ENCODE assay signal across 1 cellular context in genomic region chr16:59356709-59357108, GRCh38.
TF ChIP-seq lines count a peak whose summit lies in the region.

No MANE protein-coding gene starts in this region.

TF ChIP-seq in GM23338, 12 proteins besides CTCF, POLR2A, EP300 and RAD21 (continued from another document):
- TF ChIP-seq ZNF462 (CRISPR knock-in tag; IDR thresholded peaks at IDR 0.05) (no peak), STAT1 (IDR thresholded peaks at IDR 0.05; ENCODE audit: unreplicated experiment) (no peak), JUNB (IDR thresholded peaks at IDR 0.05; ENCODE audit: unreplicated experiment) (no peak), ETS1 (IDR thresholded peaks at IDR 0.05) (no peak), POLR2AphosphoS5 (IDR thresholded peaks at IDR 0.05; ENCODE audit: low read depth) (no peak), REST (IDR thresholded peaks at IDR 0.05; ENCODE audit: unreplicated experiment) (no peak), EZH2phosphoT487 (IDR thresholded peaks at IDR 0.05; ENCODE audit: unreplicated experiment) (no peak)
